Comparison of ENCODE assay signal across 8 cellular contexts in genomic region chr14:90838531-90838930, GRCh38. TPM values are rescaled to one million over a fixed set of nuclear protein-coding genes. Genes with fewer than 3 reads are reported as not detected.
DNase-seq lines count a peak whose midpoint lies in the region; ATAC-seq, FAIRE-seq and TF ChIP-seq lines count a peak whose summit lies in the region.
"Not testable (repeated sequence)": the region's sequence is repeated elsewhere in the genome, so short reads cannot be mapped to it uniquely, and the experiment has no call there.

No MANE protein-coding gene starts in this region.

- H3K4me3 ChIP-seq in RWPE2 (ENCODE audit: severe bottlenecking); kidney (ENCODE audit: low read length in 2 of 2); stomach: not testable (repeated sequence)
- H3K4me3 ChIP-seq in ascending aorta: peak overlapping the region in 1 of 2 donors; percentile 11
- peak overlapping the region in 2 of 4 donors; percentile 33 to 34 for H3K4me3 ChIP-seq in gastrocnemius medialis

- H3K9ac ChIP-seq in kidney (ENCODE audit: low read length in 2 of 2): not testable (repeated sequence)

- not testable (repeated sequence) for H3K36me3 ChIP-seq in RWPE2 (ENCODE audit: low read depth); ascending aorta; kidney (ENCODE audit: control insufficient read depth in 1 of 2, insufficient read depth in 2 of 2, low read length in 2 of 2); gastrocnemius medialis; stomach

- H3K27me3 ChIP-seq in RWPE2 (ENCODE audit: insufficient read depth, poor library complexity, severe bottlenecking); ascending aorta; gastrocnemius medialis; stomach: not testable (repeated sequence)

- not testable (repeated sequence) for TF ChIP-seq CTCF in RWPE2 (IDR thresholded peaks at IDR 0.05; ENCODE audit: poor library complexity, severe bottlenecking); ascending aorta (IDR thresholded peaks at IDR 0.05); kidney (IDR thresholded peaks at IDR 0.05; ENCODE audit: borderline replicate concordance, extremely low read depth, insufficient read depth); gastrocnemius medialis (IDR thresholded peaks at IDR 0.05 in 4 of 5, conservative IDR thresholded peaks at IDR 0.05 in 1 of 5); stomach (IDR thresholded peaks at IDR 0.05)

- not testable (repeated sequence) for H3K27ac ChIP-seq in RWPE2 (ENCODE audit: poor library complexity, severe bottlenecking); kidney (ENCODE audit: low read depth in 2 of 2, low read length in 2 of 2)
- H3K27ac ChIP-seq in ascending aorta (peak overlapping the region; percentile 70 to 75), gastrocnemius medialis (peak overlapping the region; percentile 70 to 81 (median 74)), stomach (peak overlapping the region in 3 of 5 donors; percentile 8 to 64 (median 56))

- ATAC-seq in RWPE2 (ENCODE audit: low read depth); gastrocnemius medialis: not testable (repeated sequence)

- in situ Hi-C loops in gastrocnemius medialis (cut with MboI; ENCODE audit: low sequenced_read_pairs in 4 of 4): not testable (repeated sequence)

- TF ChIP-seq POLR2A in gastrocnemius medialis (IDR thresholded peaks at IDR 0.05); stomach (IDR thresholded peaks at IDR 0.05): not testable (repeated sequence)

- not testable (repeated sequence) for FAIRE-seq in kidney (lab: Jason Lieb, UNC)

- DNase-seq in RWPE2 (ENCODE audit: low spot score) (peak; percentile 22), cardiac septum (ENCODE audit: low spot score) (peak; percentile 20), kidney (peak; percentile 6), mesenteric fat pad (ENCODE audit: low spot score) (peak; percentile 35), ureter (ENCODE audit: low spot score) (peak; percentile 35)
- not testable (repeated sequence) for DNase-seq in ascending aorta (ENCODE audit: low spot score in 2 of 2); gastrocnemius medialis; stomach

- not testable (repeated sequence) for H3K4me1 ChIP-seq in RWPE2 (ENCODE audit: insufficient read depth, poor library complexity, severe bottlenecking); ascending aorta; gastrocnemius medialis; stomach
- H3K4me1 ChIP-seq in kidney (ENCODE audit: control insufficient read depth in 1 of 2, insufficient read depth in 1 of 2, low read depth in 1 of 2, low read length in 2 of 2): peaks cover 2 to 11% of the 10 kb centered on the region in 2 donors

- intact Hi-C loops in ascending aorta (cut with DNase I); cardiac septum (cut with DNase I); kidney (cut with DNase I); gastrocnemius medialis (cut with DNase I; ENCODE audit: low total_unique reads); stomach (cut with DNase I; ENCODE audit: low total_unique reads): not testable (repeated sequence)

- not testable (repeated sequence) for H3K9me3 ChIP-seq in RWPE2 (ENCODE audit: severe bottlenecking); ascending aorta; kidney (ENCODE audit: control insufficient read depth in 1 of 2, low read length in 2 of 2); gastrocnemius medialis; stomach

- TF ChIP-seq EP300 in stomach (IDR thresholded peaks at IDR 0.05): not testable (repeated sequence)

- WGBS in stomach, 5 donors: 87 to 92% (median 91%) methylated on average over 8 of the region's 8 CpGs

RNA-seq across cellular contexts. Expression of gene TTC7B, which starts 22.3 kb away (rescaled TPM):
- total RNA-seq in ascending aorta (18.5 TPM), cardiac septum (64.9 TPM), kidney (48.3 TPM), mesenteric fat pad (92.3 TPM), gastrocnemius medialis (10 to 100 TPM; 35.0 to 78.7 (median 36.8) TPM), stomach (100 to 1,000 TPM in 1 of 5 donors, 10 to 100 TPM in 4; 15.1 to 110 (median 48.7) TPM), ureter (68.8 TPM)
- polyA plus RNA-seq in kidney (ENCODE audit: insufficient read depth, low read depth, low replicate concordance) (23.4 TPM), stomach (10 to 100 TPM in 2 of 3 donors, 1 to 10 TPM in 1; 6.8 to 14.3 (median 13.4) TPM)
